ENCODE assay signal across 8 cellular contexts in the genomic region with DNA sequence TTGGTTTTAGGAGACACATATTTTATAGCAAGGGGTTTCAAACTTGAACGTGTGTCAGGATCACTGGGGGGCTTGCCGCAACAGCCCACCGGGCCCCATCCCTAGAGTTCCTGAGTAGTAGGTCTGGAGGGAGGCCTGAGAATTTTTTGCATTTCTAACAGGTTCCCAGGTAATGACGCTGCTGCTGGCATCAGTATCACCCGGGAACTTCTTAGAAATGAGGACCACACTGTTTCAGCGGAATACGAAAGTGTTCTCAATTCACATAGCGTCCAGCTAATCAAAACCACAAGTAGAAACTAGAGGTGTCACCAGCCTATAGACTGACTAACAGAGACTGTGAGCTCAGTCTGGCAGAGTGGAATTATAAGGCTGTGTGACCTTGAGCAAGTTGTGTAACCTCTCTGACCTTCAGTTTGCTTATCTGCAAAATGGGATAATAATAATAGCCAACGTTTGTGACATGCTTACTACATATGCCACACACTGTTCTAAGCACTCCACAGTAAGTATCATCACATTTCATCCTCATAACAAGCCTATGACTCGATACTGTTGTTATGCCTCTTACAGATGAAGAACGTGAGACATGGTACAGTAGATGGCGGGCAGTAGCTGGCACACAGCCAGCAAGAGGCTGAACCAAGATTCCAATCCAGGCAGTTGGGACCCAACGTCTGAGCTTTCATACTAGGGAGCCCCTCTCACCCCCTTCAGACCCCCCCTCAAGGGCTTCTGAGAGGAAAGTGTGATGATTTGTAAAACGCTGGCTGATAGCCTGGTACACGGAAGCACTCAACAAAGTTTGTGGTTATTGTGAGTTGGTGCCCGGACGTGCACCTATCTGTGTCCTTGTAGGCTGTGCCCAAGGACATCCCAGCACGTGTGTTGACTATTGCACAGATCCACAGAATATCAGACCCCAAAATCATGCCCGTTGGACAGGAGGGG.
DNase-seq lines count a peak whose midpoint lies in the region; ATAC-seq and TF ChIP-seq lines count a peak whose summit lies in the region.

No MANE protein-coding gene starts in this region.

- no peak for TF ChIP-seq CTCF in epithelial cell of esophagus (IDR thresholded peaks at IDR 0.05; ENCODE audit: insufficient read depth, low read depth, low read length, missing control alignments)

- peak; percentile 44 for DNase-seq in activated CD4-positive, alpha-beta T cell treated with anti-CD3 and anti-CD28 coated beads, Interleukin-2, amount 50 U/mL, for 1 hour
- peak; percentile 52 for DNase-seq in epithelial cell of esophagus (ENCODE audit: low read depth)
- peak; percentile 47 for DNase-seq in stimulated activated CD4-positive, alpha-beta T cell treated with anti-CD3 and anti-CD28 coated beads, Interleukin-4, amount 100 ng/mL, for 24 hours
- no peak for DNase-seq in SHP77 treated with DMSO at 0.1 percent for 48 hours (lab: John Stamatoyannopoulos, UW)
- no peak for DNase-seq in NCI-H1694 (lab: John Stamatoyannopoulos, UW)

- ATAC-seq in HG03280 (IDR thresholded peaks at IDR 0.05; ENCODE audit: unreplicated experiment) (peak; percentile 7), HG02571 (IDR thresholded peaks at IDR 0.05; ENCODE audit: unreplicated experiment) (no peak), GM21360 (IDR thresholded peaks at IDR 0.05; ENCODE audit: unreplicated experiment) (no peak)

- no peak overlapping the region for H3K4me3 ChIP-seq in epithelial cell of esophagus (ENCODE audit: low read length)

Comparison
In these comparisons a context has a peak if more than half of its experiments do, and no peak if none do; other contexts are left out.
1. DNase-seq: peak in activated CD4-positive, alpha-beta T cell treated with anti-CD3 and anti-CD28 coated beads, Interleukin-2, amount 50 U/mL, for 1 hour (single experiment), epithelial cell of esophagus (single experiment) and stimulated activated CD4-positive, alpha-beta T cell treated with anti-CD3 and anti-CD28 coated beads, Interleukin-4, amount 100 ng/mL, for 24 hours (single experiment); none in SHP77 treated with DMSO at 0.1 percent for 48 hours (single experiment) and NCI-H1694 (single experiment).